ENCODE assay signal across 8 cellular contexts in the genomic region with DNA sequence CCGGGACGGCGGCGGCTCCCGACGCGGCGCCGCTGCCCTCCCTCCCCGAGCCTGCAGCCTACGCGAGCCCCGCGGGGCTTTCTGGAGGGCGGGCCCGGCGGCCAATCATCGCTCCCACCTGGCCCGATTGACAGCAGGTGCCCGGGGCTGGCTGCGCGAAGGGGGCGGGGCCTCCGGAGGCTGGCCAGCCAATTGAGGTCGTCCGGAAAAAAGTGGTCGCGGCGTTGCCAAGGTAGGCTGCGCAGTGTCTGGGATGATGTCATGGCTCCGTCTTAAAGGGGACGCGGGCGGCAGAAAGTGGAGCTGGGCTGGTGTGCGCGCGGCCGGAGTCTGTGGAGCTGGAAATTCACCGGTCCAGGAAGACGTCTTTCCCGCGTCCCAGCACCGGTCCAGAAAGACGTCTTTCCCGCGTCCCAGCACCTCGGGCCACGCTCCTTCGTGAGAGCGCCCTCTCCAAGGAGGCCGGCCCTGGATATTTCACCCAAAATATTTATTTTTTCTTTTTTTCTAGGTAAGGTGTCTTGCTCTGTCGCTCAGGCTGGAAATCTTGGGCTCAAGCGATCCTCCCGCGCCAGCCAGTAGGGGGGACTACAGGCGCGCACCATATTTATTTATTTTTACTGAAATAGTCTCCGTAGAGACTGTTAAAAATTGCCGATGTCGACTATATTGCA. TPM values are rescaled to one million over a fixed set of nuclear protein-coding genes. Genes with fewer than 3 reads are reported as not detected.
DNase-seq lines count a peak whose midpoint lies in the region; ATAC-seq and TF ChIP-seq lines count a peak whose summit lies in the region.

A gene (minus strand): TSS at position 83 of the 674 bp plus-strand sequence. CDS start 154 bp downstream, outside the sequence.

- peaks cover 29% of the 10 kb centered on the region for H3K79me2 ChIP-seq in SU-DHL-6 (ENCODE audit: insufficient read depth, low read length)

- H3K27ac ChIP-seq in SU-DHL-6 (ENCODE audit: low read depth, low read length): peak within 1 kb of the TSS; percentile 60
- H3K27ac ChIP-seq in thymus (ENCODE audit: low read depth): peak within 1 kb of the TSS; percentile 95

- peak within 1 kb of the TSS; percentile 94 for H3K27ac Mint-ChIP-seq in activated naive CD8-positive, alpha-beta T cell treated with anti-CD3 and anti-CD28 coated beads, Interleukin-2, amount 10 ng/mL, durations not matched to agents 7 days and 5 days
- peak within 1 kb of the TSS; percentile 98 for H3K27ac Mint-ChIP-seq in osteocyte (ENCODE audit: unreplicated experiment)

- peaks cover 9% of the 10 kb centered on the region for H3K4me1 ChIP-seq in thymus (ENCODE audit: control insufficient read depth, insufficient read depth, low read length)

- peaks cover 14% of the 10 kb centered on the region for H3K4me1 Mint-ChIP-seq in activated naive CD8-positive, alpha-beta T cell treated with anti-CD3 and anti-CD28 coated beads, Interleukin-2, amount 10 ng/mL, durations not matched to agents 7 days and 5 days
- peaks cover 33% of the 10 kb centered on the region for H3K4me1 Mint-ChIP-seq in osteocyte (ENCODE audit: unreplicated experiment)

- POLR2A ChIA-PET in activated naive CD8-positive, alpha-beta T cell treated with anti-CD3 and anti-CD28 coated beads, Interleukin-2, amount 10 ng/mL, durations not matched to agents 7 days and 5 days (lab: Charles Lee): interaction anchor here (0.5 to 7.1 kb wide), 8 partner anchors 9 to 1106 kb away, joined by 3 to 184 read pairs (median 16); a partner anchor contains a TSS

- no peaks in the 10 kb centered on the region for H3K9me2 ChIP-seq in SU-DHL-6 (replicated peaks; ENCODE audit: insufficient read depth, low read length)

- H3K27me3 Mint-ChIP-seq in activated naive CD8-positive, alpha-beta T cell treated with anti-CD3 and anti-CD28 coated beads, Interleukin-2, amount 10 ng/mL, durations not matched to agents 7 days and 5 days: no peaks in the 10 kb centered on the region
- H3K27me3 Mint-ChIP-seq in osteocyte (ENCODE audit: unreplicated experiment): no peaks in the 10 kb centered on the region

- peak; percentile 97 for DNase-seq in NCI-H128 (lab: John Stamatoyannopoulos, UW; ENCODE audit: unreplicated experiment)
- peak; percentile 98 for DNase-seq in activated naive CD8-positive, alpha-beta T cell treated with anti-CD3 and anti-CD28 coated beads, Interleukin-2, amount 10 ng/mL, durations not matched to agents 7 days and 5 days
- peak; percentile 96 to 99 (median 98) for DNase-seq in head of caudate nucleus
- peak; percentile 99 for DNase-seq in osteocyte (ENCODE audit: extremely low spot score, unreplicated experiment)

- H2AFZ ChIP-seq in SU-DHL-6 (ENCODE audit: low read depth, low read length, severe bottlenecking): peak within 1 kb of the TSS; percentile 93

- H3K4me3 ChIP-seq in SU-DHL-6 (ENCODE audit: insufficient read depth, low read length, poor library complexity, severe bottlenecking): peak within 1 kb of the TSS; percentile 92
- H3K4me3 ChIP-seq in thymus (ENCODE audit: low read length): peak within 1 kb of the TSS; percentile 97

- TF ChIP-seq CTCF in GM12873 (IDR thresholded peaks at IDR 0.05; ENCODE audit: insufficient read depth, low read depth, low read length, missing control alignments) (peak; percentile 51), SU-DHL-6 (IDR thresholded peaks at IDR 0.05; ENCODE audit: insufficient read depth, low read length, poor library complexity, severe bottlenecking) (peak; percentile 63), osteocyte (IDR thresholded peaks at IDR 0.05) (peak; percentile 78)

- peak within 1 kb of the TSS; percentile 87 for H3K4me2 ChIP-seq in SU-DHL-6 (ENCODE audit: low read depth, low read length, poor library complexity, severe bottlenecking)

- no peaks in the 10 kb centered on the region for H3F3A ChIP-seq in SU-DHL-6 (ENCODE audit: insufficient read depth)

- H3K9me3 ChIP-seq in SU-DHL-6 (ENCODE audit: insufficient read depth, low read length) (no peaks in the 10 kb centered on the region), thymus (ENCODE audit: control insufficient read depth) (no peaks in the 10 kb centered on the region)

- H3K9ac ChIP-seq in SU-DHL-6 (ENCODE audit: low read length): peak within 1 kb of the TSS; percentile 76

- H3K36me3 ChIP-seq in SU-DHL-6 (ENCODE audit: low read length) (no peaks in the 10 kb centered on the region), thymus (ENCODE audit: control insufficient read depth, insufficient read depth) (peaks cover 18% of the 10 kb centered on the region)

- peak within 1 kb of the TSS; percentile 94 for H3K4me3 Mint-ChIP-seq in activated naive CD8-positive, alpha-beta T cell treated with anti-CD3 and anti-CD28 coated beads, Interleukin-2, amount 10 ng/mL, durations not matched to agents 7 days and 5 days
- peak within 1 kb of the TSS; percentile 86 for H3K4me3 Mint-ChIP-seq in osteocyte (ENCODE audit: unreplicated experiment)

- WGBS in thymus: under 1% methylated on average over 60 of the region's 60 CpGs

- no peaks in the 10 kb centered on the region for H3K9me3 Mint-ChIP-seq in activated naive CD8-positive, alpha-beta T cell treated with anti-CD3 and anti-CD28 coated beads, Interleukin-2, amount 10 ng/mL, durations not matched to agents 7 days and 5 days
- H3K9me3 Mint-ChIP-seq in osteocyte (ENCODE audit: unreplicated experiment): no peaks in the 10 kb centered on the region

- H3K36me3 Mint-ChIP-seq in activated naive CD8-positive, alpha-beta T cell treated with anti-CD3 and anti-CD28 coated beads, Interleukin-2, amount 10 ng/mL, durations not matched to agents 7 days and 5 days: peaks cover 7% of the 10 kb centered on the region
- no peaks in the 10 kb centered on the region for H3K36me3 Mint-ChIP-seq in osteocyte (ENCODE audit: unreplicated experiment)

- intact Hi-C loops in head of caudate nucleus (cut with DNase I): loop anchor here (1.0 kb wide), 1 partner anchor 18 kb away; a partner anchor contains a TSS

- peak; percentile 83 for ATAC-seq in HG02759 (IDR thresholded peaks at IDR 0.05; ENCODE audit: unreplicated experiment)
- ATAC-seq in activated naive CD8-positive, alpha-beta T cell treated with anti-CD3 and anti-CD28 coated beads, Interleukin-2, amount 10 ng/mL, durations not matched to agents 7 days and 5 days (ENCODE audit: low read depth): peak; percentile 88

- H3K27me3 ChIP-seq in SU-DHL-6 (ENCODE audit: low read length) (no peaks in the 10 kb centered on the region), thymus (ENCODE audit: control insufficient read depth, insufficient read depth) (no peaks in the 10 kb centered on the region)

- no peaks in the 10 kb centered on the region for H4K20me1 ChIP-seq in SU-DHL-6 (ENCODE audit: low read depth, low read length)

RNA-seq across cellular contexts. Expression of the gene that starts here (rescaled TPM):
- 10 to 100 TPM; 96.2 to 98.7 TPM for total RNA-seq in activated naive CD8-positive, alpha-beta T cell treated with anti-CD3 and anti-CD28 coated beads, Interleukin-2, amount 10 ng/mL, durations not matched to agents 7 days and 5 days
- total RNA-seq in osteocyte: 54.4 and 56.6 TPM in 2 replicates
- polyA plus RNA-seq in thymus: 73.2 TPM

Comparison
In these comparisons a context has a peak if more than half of its experiments do, and no peak if none do; other contexts are left out.
1. Peak in every context shown above with its lines: DNase-seq, ATAC-seq, H3K4me3 ChIP-seq and H3K27ac ChIP-seq.